8 cellular contexts compared by ENCODE assay signal in genomic region chr11:3378426-3379423, GRCh38. TPM values are rescaled to one million over a fixed set of nuclear protein-coding genes. Genes with fewer than 3 reads are reported as not detected.
DNase-seq lines count a peak whose midpoint lies in the region; ATAC-seq and TF ChIP-seq lines count a peak whose summit lies in the region.

TSS of gene ZNF195 (minus strand) at chr11:3379146. CDS start at chr11:3379040, 106 bp downstream.

- H3K27me3 ChIP-seq in H7 (ENCODE audit: control insufficient read depth, insufficient read depth, low read length) = no peaks in the 10 kb centered on the region

- peak; percentile 99 for ATAC-seq in stimulated activated naive CD8-positive, alpha-beta T cell treated with anti-CD3 and anti-CD28 coated beads, Interleukin-15, amount 100 ng/mL, for 72 hours

- H3K36me3 ChIP-seq in H7 (replicated peaks; ENCODE audit: control insufficient read depth, insufficient read depth, low read length) = peaks cover 28% of the 10 kb centered on the region

- peaks cover 21% of the 10 kb centered on the region for H3K36me3 Mint-ChIP-seq in nephron progenitor cell (ENCODE audit: low read depth)

- TF ChIP-seq CTCF in fibroblast of the aortic adventitia (IDR thresholded peaks at IDR 0.05; ENCODE audit: insufficient read depth, low read length) = no peak
- TF ChIP-seq CTCF in nephron progenitor cell (IDR thresholded peaks at IDR 0.05) = no peak

- peaks cover 79% of the 10 kb centered on the region for H3K9me3 Mint-ChIP-seq in nephron progenitor cell
- peaks cover 0 to 8% of the 10 kb centered on the region in 2 donors for H3K9me3 Mint-ChIP-seq in stimulated activated naive CD8-positive, alpha-beta T cell treated with anti-CD3 and anti-CD28 coated beads, Interleukin-15, amount 100 ng/mL, for 72 hours

- H3K27ac Mint-ChIP-seq in nephron progenitor cell = peak within 1 kb of the TSS; percentile 97
- peak within 1 kb of the TSS; percentile 100 for H3K27ac Mint-ChIP-seq in stimulated activated naive CD8-positive, alpha-beta T cell treated with anti-CD3 and anti-CD28 coated beads, Interleukin-15, amount 100 ng/mL, for 72 hours

- DNase-seq in ELF-1 (ENCODE audit: low read depth, low spot score) (peak; percentile 98), H7 (peak; percentile 96), M059J (ENCODE audit: low read depth) (peak; percentile 98), SHP77 (lab: John Stamatoyannopoulos, UW) (peak; percentile 98), fibroblast of the aortic adventitia (ENCODE audit: low read depth) (peak; percentile 84), nephron progenitor cell (peak; percentile 98)
- peak; percentile 96 for DNase-seq in activated effector memory CD4-positive, alpha-beta T cell treated with Interleukin-2 at 50 U/mL for 16 hours
- peak; percentile 97 to 99 for DNase-seq in stimulated activated naive CD8-positive, alpha-beta T cell treated with anti-CD3 and anti-CD28 coated beads, Interleukin-15, amount 100 ng/mL, for 72 hours

- peaks cover 7% of the 10 kb centered on the region for H3K27me3 Mint-ChIP-seq in nephron progenitor cell (ENCODE audit: low read depth, poor library complexity)
- no peaks in the 10 kb centered on the region for H3K27me3 Mint-ChIP-seq in stimulated activated naive CD8-positive, alpha-beta T cell treated with anti-CD3 and anti-CD28 coated beads, Interleukin-15, amount 100 ng/mL, for 72 hours

- peak within 1 kb of the TSS; percentile 96 for H3K4me3 Mint-ChIP-seq in nephron progenitor cell
- peak within 1 kb of the TSS; percentile 99 to 100 for H3K4me3 Mint-ChIP-seq in stimulated activated naive CD8-positive, alpha-beta T cell treated with anti-CD3 and anti-CD28 coated beads, Interleukin-15, amount 100 ng/mL, for 72 hours

- peaks cover 49% of the 10 kb centered on the region for H3K4me1 Mint-ChIP-seq in nephron progenitor cell
- peaks cover 49% of the 10 kb centered on the region for H3K4me1 Mint-ChIP-seq in stimulated activated naive CD8-positive, alpha-beta T cell treated with anti-CD3 and anti-CD28 coated beads, Interleukin-15, amount 100 ng/mL, for 72 hours

- H3K4me3 ChIP-seq in H7 (ENCODE audit: insufficient read depth, low read depth, low read length) (peak within 1 kb of the TSS; percentile 99), fibroblast of the aortic adventitia (ENCODE audit: low read depth, low read length) (peak within 1 kb of the TSS; percentile 92)

RNA-seq across cellular contexts. Expression of gene ZNF195, which starts in this region (rescaled TPM):
- 47.0 and 48.9 TPM in 2 replicates for total RNA-seq in H7 (2014; rRNA removed; shearing (Covaris generic))
- total RNA-seq in M059J (2014; rRNA removed; shearing (Covaris generic)) = 16.5 and 17.9 TPM in 2 replicates
- total RNA-seq in fibroblast of the aortic adventitia (ENCODE audit: low replicate concordance) = 11.4 and 18.1 TPM in 2 replicates

Comparison
In these comparisons a context has a peak if more than half of its experiments do, and no peak if none do; other contexts are left out.
1. Peak in every context shown above with its lines: DNase-seq, ATAC-seq and H3K4me3 ChIP-seq.